ENCODE assay signal across 22 cellular contexts in the genomic region with DNA sequence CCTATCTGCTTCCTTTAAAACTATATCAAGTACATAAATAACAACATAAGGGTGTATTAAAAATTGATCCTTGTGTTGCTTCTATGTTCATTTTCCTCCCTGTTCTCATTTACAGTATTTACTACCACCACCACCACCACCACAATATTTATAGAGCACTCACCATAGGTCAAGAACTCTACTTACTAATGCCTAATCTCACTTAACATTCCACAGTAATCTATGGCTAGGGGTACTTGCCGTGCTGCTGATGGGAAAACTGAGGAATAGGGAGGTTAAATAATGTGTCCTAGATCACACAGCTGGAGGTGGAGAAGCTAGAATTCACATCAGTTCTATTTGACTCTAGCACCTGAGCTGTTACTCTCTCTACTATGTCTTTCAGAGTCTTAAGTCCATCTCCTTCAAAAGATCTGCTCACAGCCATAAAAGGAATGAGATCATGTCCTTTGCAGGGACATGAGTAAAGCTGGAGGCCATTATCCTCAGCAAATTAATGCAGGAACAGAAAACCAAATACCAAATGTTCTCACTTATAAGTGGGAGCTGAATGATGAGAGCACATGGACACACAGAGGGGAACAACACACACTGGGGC. TPM values are rescaled to one million over a fixed set of nuclear protein-coding genes. Genes with fewer than 3 reads are reported as not detected.
"Had no signal": no experiment of that assay in that cellular context is flagged by ENCODE, and none has a peak within 500 bp of the region (broad histone marks: within the 10 kb centered on the region; RNA-seq: fewer than 3 reads in every experiment).

No MANE protein-coding gene starts in this region.

- ATAC-seq: Panc1, PC-3, Right ventricle myocardium inferior, SK-N-SH treated with all-trans-retinoic acid at 6 μM for 48 hours had no signal

- DNase-seq: KBM-7, NCI-H1092, NCI-H1105 treated with DMSO at 0.1 percent for 48 hours, NCI-H1417 treated with DMSO at 0.1 percent for 48 hours, NCI-H146, NCI-H1694 treated with DMSO at 0.1 percent for 48 hours, NCI-H1930, NCI-H2081, NCI-H2107, NCI-H2227 treated with DMSO at 0.1 percent for 48 hours, NCI-H524, NCI-H69, NCI-H774, PC-3, SHP77 treated with DMSO at 0.1 percent for 48 hours, SJCRH30 had no signal

- FAIRE-seq: HTR-8/SVneo had no signal

- H3K9me3 ChIP-seq: SJCRH30 had no signal

- H3K36me3 ChIP-seq: SJCRH30 had no signal

- H3K27me3 ChIP-seq: SJCRH30 had no signal

- H3K27ac ChIP-seq: HL-60, SJCRH30 had no signal

- H3K4me1 ChIP-seq: SJCRH30 had no signal

- H3K4me3 ChIP-seq: SJCRH30 had no signal

RNA-seq across cellular contexts. Expression of gene ZNF385B, which starts 54.1 kb away (rescaled TPM):
- polyA plus RNA-seq: IgD-negative memory B cell had no signal
